In the genomic region with DNA sequence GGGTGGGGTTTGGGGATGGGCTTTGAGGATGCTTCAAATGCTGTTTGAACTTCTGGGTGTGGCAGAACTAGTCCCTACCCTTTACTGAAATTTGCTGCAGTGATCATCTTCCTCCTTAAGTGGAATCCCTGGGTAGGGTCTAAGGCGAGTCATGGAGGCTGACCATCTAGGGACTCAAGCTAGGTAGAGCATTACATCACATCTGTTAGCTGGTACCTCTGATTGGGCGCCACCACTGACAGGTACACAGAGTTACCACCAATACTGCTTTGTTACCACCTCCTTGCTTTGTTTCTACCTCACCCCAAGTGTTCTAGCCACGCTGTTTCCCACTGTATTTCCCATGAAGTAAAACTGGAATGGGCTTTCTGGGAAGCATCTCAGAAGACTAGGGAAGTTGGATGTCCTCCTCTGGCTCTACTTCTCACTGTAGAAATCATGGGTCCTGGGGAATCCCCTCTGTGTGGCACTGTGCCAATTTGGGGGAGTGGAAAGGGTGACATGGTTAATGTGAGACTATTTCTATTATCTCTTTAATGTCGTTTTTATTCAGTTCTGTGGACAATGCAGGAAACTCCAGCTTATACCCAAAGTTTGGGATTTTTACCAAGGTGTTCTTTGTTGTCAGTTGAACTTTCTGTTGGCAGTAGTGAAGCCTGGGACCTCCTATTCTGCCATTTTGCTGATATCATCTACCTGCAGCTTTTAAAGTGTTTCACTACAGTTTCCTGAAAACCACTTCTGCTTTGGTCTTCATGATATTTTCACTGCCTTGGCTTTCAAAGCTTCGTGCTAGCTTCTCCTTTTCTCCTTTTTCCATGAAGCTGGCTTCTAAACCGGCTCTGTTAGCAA, we compare ENCODE assay signal across 14 cellular contexts. TPM values are rescaled to one million over a fixed set of nuclear protein-coding genes. Genes with fewer than 3 reads are reported as not detected.
DNase-seq lines count a peak whose midpoint lies in the region; ATAC-seq, FAIRE-seq and TF ChIP-seq lines count a peak whose summit lies in the region.
"Had no signal": no experiment of that assay in that cellular context is flagged by ENCODE, and none has a peak within 500 bp of the region (broad histone marks: within the 10 kb centered on the region; RNA-seq: fewer than 3 reads in every experiment).

No MANE protein-coding gene starts in this region.

- peaks cover 11% of the 10 kb centered on the region for H3K27me3 Mint-ChIP-seq in activated naive CD8-positive, alpha-beta T cell treated with anti-CD3 and anti-CD28 coated beads, Interleukin-2, amount 50 U/mL, for 24 hours
- H3K27me3 Mint-ChIP-seq in type B pancreatic cell: no peaks in the 10 kb centered on the region

- H3K4me3 ChIP-seq in HL-60 (replicated peaks; ENCODE audit: insufficient read depth, low read length): no peak overlapping the region
- H3K4me3 ChIP-seq: cardiac muscle cell, SJSA1 had no signal

- no peak for ATAC-seq in activated naive CD8-positive, alpha-beta T cell treated with anti-CD3 and anti-CD28 coated beads, Interleukin-2, amount 50 U/mL, for 24 hours

- no peaks in the 10 kb centered on the region for H3K36me3 Mint-ChIP-seq in activated naive CD8-positive, alpha-beta T cell treated with anti-CD3 and anti-CD28 coated beads, Interleukin-2, amount 50 U/mL, for 24 hours (ENCODE audit: low read depth)
- H3K36me3 Mint-ChIP-seq in type B pancreatic cell: no peaks in the 10 kb centered on the region

- no peak for FAIRE-seq in D721Med (lab: Jason Lieb, UNC)

- DNase-seq in stimulated activated CD4-positive, alpha-beta T cell treated with anti-CD3 and anti-CD28 coated beads, Interleukin-15, amount 100 ng/mL, for 24 hours: peak; percentile 13
- no peak for DNase-seq in stimulated activated CD4-positive, alpha-beta T cell treated with anti-CD3 and anti-CD28 coated beads, Interleukin-4, amount 100 ng/mL, for 24 hours
- DNase-seq in HL-60 (ENCODE audit: low read depth in 1 of 2, low spot score in 1 of 2) (peak in 1 of 2 experiments; percentile 58), type B pancreatic cell (ENCODE audit: extremely low spot score, unreplicated experiment) (no peak), D721Med (ENCODE audit: insufficient read length, low spot score) (no peak), GM13977 (ENCODE audit: low spot score) (no peak), superior temporal gyrus (ENCODE audit: extremely low spot score) (no peak)
- peak; percentile 10 for DNase-seq in activated naive CD8-positive, alpha-beta T cell treated with anti-CD3 and anti-CD28 coated beads, Interleukin-2, amount 50 U/mL, for 24 hours
- DNase-seq: activated effector memory CD4-positive, alpha-beta T cell treated with anti-CD3 and anti-CD28 coated beads, Interleukin-2, amount 50 U/mL, for 16 hours; head of caudate nucleus; NCI-H524 treated with DMSO at 0.1 percent for 48 hours; nucleus accumbens had no signal

- no peaks in the 10 kb centered on the region for H3K9me3 Mint-ChIP-seq in activated naive CD8-positive, alpha-beta T cell treated with anti-CD3 and anti-CD28 coated beads, Interleukin-2, amount 50 U/mL, for 24 hours
- H3K9me3 Mint-ChIP-seq in type B pancreatic cell: peaks cover 4% of the 10 kb centered on the region

- in situ Hi-C loops in GM13977 (cut with MboI; ENCODE audit: low pct_unique_long_range_greater_than_20kb, low sequenced_read_pairs, unreplicated experiment): no loop called here

- no peak overlapping the region for H3K27ac Mint-ChIP-seq in activated naive CD8-positive, alpha-beta T cell treated with anti-CD3 and anti-CD28 coated beads, Interleukin-2, amount 50 U/mL, for 24 hours
- peak overlapping the region; percentile 80 for H3K27ac Mint-ChIP-seq in type B pancreatic cell

- TF ChIP-seq CTCF in HL-60 (IDR thresholded peaks at IDR 0.05; ENCODE audit: insufficient read depth, low read length): no peak
- TF ChIP-seq CTCF in type B pancreatic cell (conservative IDR thresholded peaks at IDR 0.05): no peak
- no peak for TF ChIP-seq CTCF in D721Med (IDR thresholded peaks at IDR 0.05; ENCODE audit: insufficient read depth, missing control alignments)
- no peak for TF ChIP-seq CTCF in GM13977 (IDR thresholded peaks at IDR 0.05; ENCODE audit: extremely low read depth, insufficient read depth, missing control alignments)

- H3K4me3 Mint-ChIP-seq in activated naive CD8-positive, alpha-beta T cell treated with anti-CD3 and anti-CD28 coated beads, Interleukin-2, amount 50 U/mL, for 24 hours: no peak overlapping the region
- H3K4me3 Mint-ChIP-seq in type B pancreatic cell: no peak overlapping the region

- H3K27me3 ChIP-seq in HL-60 (ENCODE audit: insufficient read depth, poor library complexity, severe bottlenecking): no peaks in the 10 kb centered on the region
- H3K27me3 ChIP-seq: cardiac muscle cell, SJSA1 had no signal

- H3K4me1 Mint-ChIP-seq in activated naive CD8-positive, alpha-beta T cell treated with anti-CD3 and anti-CD28 coated beads, Interleukin-2, amount 50 U/mL, for 24 hours: no peaks in the 10 kb centered on the region
- H3K4me1 Mint-ChIP-seq in type B pancreatic cell (ENCODE audit: unreplicated experiment): no peaks in the 10 kb centered on the region

- H3K27ac ChIP-seq in HL-60 (replicated peaks): peak overlapping the region; percentile 35; the same call in 1 of the 2 replicates
- H3K27ac ChIP-seq: cardiac muscle cell, SJSA1 had no signal

RNA-seq across cellular contexts. Expression of a gene that starts 14.5 kb away (rescaled TPM):
- 3.5 and 27.5 TPM in 2 replicates for total RNA-seq in type B pancreatic cell (ENCODE audit: low replicate concordance)

Comparison
In these comparisons a context has a peak if more than half of its experiments do, and no peak if none do; other contexts are left out.
1. DNase-seq: peak in stimulated activated CD4-positive, alpha-beta T cell treated with anti-CD3 and anti-CD28 coated beads, Interleukin-15, amount 100 ng/mL, for 24 hours (single experiment) and activated naive CD8-positive, alpha-beta T cell treated with anti-CD3 and anti-CD28 coated beads, Interleukin-2, amount 50 U/mL, for 24 hours (single experiment); none in stimulated activated CD4-positive, alpha-beta T cell treated with anti-CD3 and anti-CD28 coated beads, Interleukin-4, amount 100 ng/mL, for 24 hours (single experiment), type B pancreatic cell (single experiment), D721Med (single experiment), GM13977 (single experiment) and superior temporal gyrus (single experiment).